ENCODE assay signal across 1 cellular context in genomic region chr17:45824901-45825492, GRCh38.
TF ChIP-seq lines count a peak whose summit lies in the region.

No MANE protein-coding gene starts in this region.

TF ChIP-seq in HepG2, 621 proteins besides CTCF, POLR2A, EP300 and RAD21:
- TF ChIP-seq TEAD3 (CRISPR knock-in tag; optimal IDR thresholded peaks at IDR 0.05; ENCODE audit: borderline replicate concordance) (no peak), ZNF670 (CRISPR knock-in tag; IDR thresholded peaks at IDR 0.05; ENCODE audit: borderline replicate concordance) (no peak), ZNF552 (CRISPR knock-in tag; IDR thresholded peaks at IDR 0.05; ENCODE audit: borderline replicate concordance) (no peak), ZNF513 (CRISPR knock-in tag; conservative IDR thresholded peaks at IDR 0.05) (no peak), ZNF282 (IDR thresholded peaks at IDR 0.05; ENCODE audit: partially characterized antibody) (no peak)
